12 cellular contexts compared by ENCODE assay signal in genomic region chr4:111064342-111064993, GRCh38.
DNase-seq lines count a peak whose midpoint lies in the region; ATAC-seq, FAIRE-seq and TF ChIP-seq lines count a peak whose summit lies in the region.
"Had no signal": no experiment of that assay in that cellular context is flagged by ENCODE, and none has a peak within 500 bp of the region (broad histone marks: within the 10 kb centered on the region; RNA-seq: fewer than 3 reads in every experiment).

No MANE protein-coding gene starts in this region.

- TF ChIP-seq CTCF in BJ (IDR thresholded peaks at IDR 0.05; ENCODE audit: insufficient read depth, low read depth, low read length): no peak
- no peak for TF ChIP-seq CTCF in fibroblast of the aortic adventitia (IDR thresholded peaks at IDR 0.05; ENCODE audit: insufficient read depth, low read length)
- TF ChIP-seq CTCF in chondrocyte (IDR thresholded peaks at IDR 0.05): no peak

- peak; percentile 7 for DNase-seq in BJ (ENCODE audit: low read depth)
- DNase-seq in RCC 7860 (ENCODE audit: low spot score): peak; percentile 99
- DNase-seq in fibroblast of the aortic adventitia (ENCODE audit: low read depth): peak; percentile 55
- no peak for DNase-seq in chondrocyte (ENCODE audit: low spot score)
- DNase-seq in activated CD4-positive, CD25-positive, alpha-beta regulatory T cell treated with anti-CD3 and anti-CD28 coated beads, Interleukin-2, amount 50 U/mL, for 72 hours: no peak
- no peak for DNase-seq in hypothalamus (lab: John Stamatoyannopoulos, UW)
- DNase-seq: activated CD4-positive, alpha-beta T cell treated with anti-CD3 and anti-CD28 coated beads for 48 hours; COR-L47 had no signal

- no peaks in the 10 kb centered on the region for H3K36me3 ChIP-seq in BJ (ENCODE audit: control insufficient read depth, insufficient read depth, low read length)

- no peaks in the 10 kb centered on the region for H3K36me3 Mint-ChIP-seq in chondrocyte (ENCODE audit: low read depth)
- H3K36me3 Mint-ChIP-seq: brain had no signal

- CTCF ChIA-PET in BJ (lab: Yijun Ruan, JAX): no interaction called here

- no peak overlapping the region for H3K4me3 ChIP-seq in BJ (ENCODE audit: low read depth, low read length)
- no peak overlapping the region for H3K4me3 ChIP-seq in fibroblast of the aortic adventitia (ENCODE audit: low read depth, low read length)

- POLR2A ChIA-PET in BJ (lab: Charles Lee): no interaction called here

- peak; percentile 60 for ATAC-seq in HG03060 (IDR thresholded peaks at IDR 0.05; ENCODE audit: low read depth, unreplicated experiment)
- ATAC-seq in HG02885 (IDR thresholded peaks at IDR 0.05; ENCODE audit: poor library complexity, unreplicated experiment): no peak

- H3K27me3 ChIP-seq in BJ (ENCODE audit: control insufficient read depth, insufficient read depth, low read length): no peaks in the 10 kb centered on the region

- no peaks in the 10 kb centered on the region for H3K4me1 Mint-ChIP-seq in chondrocyte (ENCODE audit: low read depth)
- H3K4me1 Mint-ChIP-seq: nephron had no signal

- H3K4me3 Mint-ChIP-seq in chondrocyte (ENCODE audit: unreplicated experiment): no peak overlapping the region
- H3K4me3 Mint-ChIP-seq: brain, nephron had no signal

- peak; percentile 99 for FAIRE-seq in RCC 7860 (lab: Jason Lieb, UNC)

- H3K27me3 Mint-ChIP-seq in chondrocyte (ENCODE audit: low read depth): no peaks in the 10 kb centered on the region
- H3K27me3 Mint-ChIP-seq: brain had no signal

- no peak overlapping the region for H3K27ac Mint-ChIP-seq in chondrocyte (ENCODE audit: unreplicated experiment)
- H3K27ac Mint-ChIP-seq: brain, nephron had no signal

- H3K9me3 Mint-ChIP-seq in chondrocyte (ENCODE audit: low read depth): no peaks in the 10 kb centered on the region
- H3K9me3 Mint-ChIP-seq: brain, nephron had no signal

Comparison
In these comparisons a context has a peak if more than half of its experiments do, and no peak if none do; other contexts are left out.
1. DNase-seq: peak in BJ (single experiment), RCC 7860 (single experiment) and fibroblast of the aortic adventitia (single experiment); none in chondrocyte (single experiment), activated CD4-positive, CD25-positive, alpha-beta regulatory T cell treated with anti-CD3 and anti-CD28 coated beads, Interleukin-2, amount 50 U/mL, for 72 hours (single experiment) and hypothalamus (0 of 51).